In genomic region chr1:16863024-16863423, GRCh38 we compare ENCODE assay signal across 1 cellular context.
TF ChIP-seq lines count a peak whose summit lies in the region.

No MANE protein-coding gene starts in this region.

TF ChIP-seq in GM12878, 131 proteins besides CTCF, POLR2A, EP300 and RAD21:
- TF ChIP-seq JUNB (IDR thresholded peaks at IDR 0.05) (peak; percentile 17; the same call in 1 of the 2 replicates), RUNX3 (IDR thresholded peaks at IDR 0.05; ENCODE audit: low read length) (peak; percentile 46; the same call in 1 of the 2 replicates), MTA2 (IDR thresholded peaks at IDR 0.05; ENCODE audit: low read depth) (peak; percentile 47; the same call in 1 of the 2 replicates), ATF7 (IDR thresholded peaks at IDR 0.05; ENCODE audit: low read depth) (0 out of 2 replicates have a peak, but pooled peaks have one; percentile 11), BHLHE40 (IDR thresholded peaks at IDR 0.05; ENCODE audit: borderline replicate concordance in 1 of 2, low read depth in 2 of 2, low read length in 1 of 2) (peak in 1 of 2 experiments; percentile 15; a peak in 1 of 4 replicates), IKZF2 (IDR thresholded peaks at IDR 0.05) (peak; percentile 26 to 46; a peak in 2 of 4 replicates), DPF2 (IDR thresholded peaks at IDR 0.05) (peak; percentile 36; the same call in 1 of the 2 replicates), ZNF217 (IDR thresholded peaks at IDR 0.05) (peak; percentile 26; the same call in 1 of the 2 replicates), CBFB (IDR thresholded peaks at IDR 0.05; ENCODE audit: low read depth) (peak; percentile 42; the same call in 1 of the 2 replicates), IRF5 (IDR thresholded peaks at IDR 0.05; ENCODE audit: borderline replicate concordance) (peak; percentile 47; the same call in 1 of the 2 replicates), SKIL (IDR thresholded peaks at IDR 0.05; ENCODE audit: low read depth, poor library complexity, severe bottlenecking) (peak; percentile 23)
- TF ChIP-seq, protein P1, sequence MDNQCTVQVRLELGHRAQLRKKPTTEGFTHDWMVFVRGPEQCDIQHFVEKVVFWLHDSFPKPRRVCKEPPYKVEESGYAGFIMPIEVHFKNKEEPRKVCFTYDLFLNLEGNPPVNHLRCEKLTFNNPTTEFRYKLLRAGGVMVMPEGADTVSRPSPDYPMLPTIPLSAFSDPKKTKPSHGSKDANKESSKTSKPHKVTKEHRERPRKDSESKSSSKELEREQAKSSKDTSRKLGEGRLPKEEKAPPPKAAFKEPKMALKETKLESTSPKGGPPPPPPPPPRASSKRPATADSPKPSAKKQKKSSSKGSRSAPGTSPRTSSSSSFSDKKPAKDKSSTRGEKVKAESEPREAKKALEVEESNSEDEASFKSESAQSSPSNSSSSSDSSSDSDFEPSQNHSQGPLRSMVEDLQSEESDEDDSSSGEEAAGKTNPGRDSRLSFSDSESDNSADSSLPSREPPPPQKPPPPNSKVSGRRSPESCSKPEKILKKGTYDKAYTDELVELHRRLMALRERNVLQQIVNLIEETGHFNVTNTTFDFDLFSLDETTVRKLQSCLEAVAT (IDR thresholded peaks at IDR 0.05), result peak; percentile 84
- TF ChIP-seq, protein P2, sequence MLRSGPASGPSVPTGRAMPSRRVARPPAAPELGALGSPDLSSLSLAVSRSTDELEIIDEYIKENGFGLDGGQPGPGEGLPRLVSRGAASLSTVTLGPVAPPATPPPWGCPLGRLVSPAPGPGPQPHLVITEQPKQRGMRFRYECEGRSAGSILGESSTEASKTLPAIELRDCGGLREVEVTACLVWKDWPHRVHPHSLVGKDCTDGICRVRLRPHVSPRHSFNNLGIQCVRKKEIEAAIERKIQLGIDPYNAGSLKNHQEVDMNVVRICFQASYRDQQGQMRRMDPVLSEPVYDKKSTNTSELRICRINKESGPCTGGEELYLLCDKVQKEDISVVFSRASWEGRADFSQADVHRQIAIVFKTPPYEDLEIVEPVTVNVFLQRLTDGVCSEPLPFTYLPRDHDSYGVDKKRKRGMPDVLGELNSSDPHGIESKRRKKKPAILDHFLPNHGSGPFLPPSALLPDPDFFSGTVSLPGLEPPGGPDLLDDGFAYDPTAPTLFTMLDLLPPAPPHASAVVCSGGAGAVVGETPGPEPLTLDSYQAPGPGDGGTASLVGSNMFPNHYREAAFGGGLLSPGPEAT (IDR thresholded peaks at IDR 0.05; ENCODE audit: low read depth), result 0 out of 2 replicates have a peak, but pooled peaks have one; percentile 17
